ENCODE assay signal across 11 cellular contexts in genomic region chr9:131257266-131258025, GRCh38. TPM values are rescaled to one million over a fixed set of nuclear protein-coding genes. Genes with fewer than 3 reads are reported as not detected.
DNase-seq lines count a peak whose midpoint lies in the region; ATAC-seq lines count a peak whose summit lies in the region.
"Had no signal": no experiment of that assay in that cellular context is flagged by ENCODE, and none has a peak within 500 bp of the region (broad histone marks: within the 10 kb centered on the region; RNA-seq: fewer than 3 reads in every experiment).

No MANE protein-coding gene starts in this region.

- peak overlapping the region; percentile 34 for H3K4me3 Mint-ChIP-seq in activated naive CD4-positive, alpha-beta T cell treated with anti-CD3 and anti-CD28 coated beads for 36 hours
- H3K4me3 Mint-ChIP-seq in activated CD4-positive, alpha-beta memory T cell treated with anti-CD3 and anti-CD28 coated beads for 36 hours = peak overlapping the region; percentile 29
- H3K4me3 Mint-ChIP-seq in stimulated activated naive CD8-positive, alpha-beta T cell treated with anti-CD3 and anti-CD28 coated beads, Interleukin-15, amount 100 ng/mL, for 72 hours = peak overlapping the region; percentile 81 to 98

- DNase-seq in activated naive CD4-positive, alpha-beta T cell treated with anti-CD3 and anti-CD28 coated beads for 36 hours = peak; percentile 9
- DNase-seq in activated naive CD4-positive, alpha-beta T cell treated with anti-CD3 and anti-CD28 coated beads, Interleukin-2, amount 50 U/mL, for 16 hours = no peak
- DNase-seq in activated CD4-positive, alpha-beta memory T cell treated with anti-CD3 and anti-CD28 coated beads for 36 hours = no peak
- DNase-seq in right cardiac atrium (peak in 1 of 3 donors; percentile 41), GF-D8 (lab: John Stamatoyannopoulos, UW) (no peak), RKO (ENCODE audit: low spot score) (no peak), amniotic stem cell (lab: John Stamatoyannopoulos, UW) (no peak)
- no peak for DNase-seq in stimulated activated naive CD8-positive, alpha-beta T cell treated with anti-CD3 and anti-CD28 coated beads, Interleukin-15, amount 100 ng/mL, for 72 hours
- DNase-seq: NCI-H2081 treated with DMSO at 0.1 percent for 48 hours; stimulated activated CD4-positive, alpha-beta T cell treated with anti-CD3 and anti-CD28 coated beads, Interleukin-12 subunit alpha, Interleukin-12 subunit beta, amount 100 ng/mL, for 4 hours; SW 1271 had no signal

- H3K4me1 Mint-ChIP-seq in activated naive CD4-positive, alpha-beta T cell treated with anti-CD3 and anti-CD28 coated beads for 36 hours (ENCODE audit: low read depth) = peaks cover 53% of the 10 kb centered on the region
- H3K4me1 Mint-ChIP-seq in activated CD4-positive, alpha-beta memory T cell treated with anti-CD3 and anti-CD28 coated beads for 36 hours (ENCODE audit: low read depth) = peaks cover 45% of the 10 kb centered on the region
- peaks cover 81% of the 10 kb centered on the region for H3K4me1 Mint-ChIP-seq in stimulated activated naive CD8-positive, alpha-beta T cell treated with anti-CD3 and anti-CD28 coated beads, Interleukin-15, amount 100 ng/mL, for 72 hours

- no peak overlapping the region for H3K4me3 ChIP-seq in right cardiac atrium (ENCODE audit: low read length)

- CTCF ChIA-PET in activated naive CD4-positive, alpha-beta T cell treated with anti-CD3 and anti-CD28 coated beads for 36 hours (lab: Charles Lee) = interaction anchor here (1.1 to 3.0 kb wide), 7 partner anchors 10 to 79 kb away, joined by 5 to 12 read pairs (median 10); no protein-coding TSS in a partner anchor
- CTCF ChIA-PET in activated CD4-positive, alpha-beta memory T cell treated with anti-CD3 and anti-CD28 coated beads for 36 hours (lab: Charles Lee) = interaction anchor here (1.4 to 9.7 kb wide), 2 partner anchors 14 to 93 kb away, joined by 3 to 109 read pairs; partner anchors contain the start of gene FAM78A

- peak overlapping the region; percentile 99 for H3K27ac Mint-ChIP-seq in activated naive CD4-positive, alpha-beta T cell treated with anti-CD3 and anti-CD28 coated beads for 36 hours
- H3K27ac Mint-ChIP-seq in activated CD4-positive, alpha-beta memory T cell treated with anti-CD3 and anti-CD28 coated beads for 36 hours = peak overlapping the region; percentile 97
- peak overlapping the region; percentile 98 to 100 for H3K27ac Mint-ChIP-seq in stimulated activated naive CD8-positive, alpha-beta T cell treated with anti-CD3 and anti-CD28 coated beads, Interleukin-15, amount 100 ng/mL, for 72 hours

- WGBS in right cardiac atrium = 87% methylated on average over 15 of the region's 15 CpGs

- H3K27ac ChIP-seq in right cardiac atrium (ENCODE audit: low read length) = peak overlapping the region; percentile 13

- no peak for ATAC-seq in right cardiac atrium
- no peak for ATAC-seq in stimulated activated naive CD8-positive, alpha-beta T cell treated with anti-CD3 and anti-CD28 coated beads, Interleukin-15, amount 100 ng/mL, for 72 hours

- POLR2A ChIA-PET in activated CD4-positive, alpha-beta memory T cell treated with anti-CD3 and anti-CD28 coated beads for 36 hours (lab: Charles Lee) = interaction anchor here (0.6 to 8.0 kb wide), 5 partner anchors 14 to 365 kb away, joined by 3 to 180 read pairs (median 7); partner anchors contain the start of genes FAM78A and NUP214

- H3K36me3 Mint-ChIP-seq in activated naive CD4-positive, alpha-beta T cell treated with anti-CD3 and anti-CD28 coated beads for 36 hours (ENCODE audit: low read depth) = peaks cover 16% of the 10 kb centered on the region
- H3K36me3 Mint-ChIP-seq in activated CD4-positive, alpha-beta memory T cell treated with anti-CD3 and anti-CD28 coated beads for 36 hours = peaks cover 19% of the 10 kb centered on the region

- H3K9me3 Mint-ChIP-seq in activated naive CD4-positive, alpha-beta T cell treated with anti-CD3 and anti-CD28 coated beads for 36 hours = no peaks in the 10 kb centered on the region
- H3K9me3 Mint-ChIP-seq in activated CD4-positive, alpha-beta memory T cell treated with anti-CD3 and anti-CD28 coated beads for 36 hours = no peaks in the 10 kb centered on the region
- H3K9me3 Mint-ChIP-seq in stimulated activated naive CD8-positive, alpha-beta T cell treated with anti-CD3 and anti-CD28 coated beads, Interleukin-15, amount 100 ng/mL, for 72 hours = no peaks in the 10 kb centered on the region

- peaks cover 13% of the 10 kb centered on the region for H3K4me1 ChIP-seq in right cardiac atrium (ENCODE audit: control insufficient read depth, insufficient read depth, low read length)

- H3K27me3 ChIP-seq in right cardiac atrium (ENCODE audit: control insufficient read depth, insufficient read depth) = no peaks in the 10 kb centered on the region

- H3K27me3 Mint-ChIP-seq in activated naive CD4-positive, alpha-beta T cell treated with anti-CD3 and anti-CD28 coated beads for 36 hours (ENCODE audit: low read depth) = no peaks in the 10 kb centered on the region
- no peaks in the 10 kb centered on the region for H3K27me3 Mint-ChIP-seq in activated CD4-positive, alpha-beta memory T cell treated with anti-CD3 and anti-CD28 coated beads for 36 hours
- H3K27me3 Mint-ChIP-seq in stimulated activated naive CD8-positive, alpha-beta T cell treated with anti-CD3 and anti-CD28 coated beads, Interleukin-15, amount 100 ng/mL, for 72 hours = no peaks in the 10 kb centered on the region

- intact Hi-C loops in activated naive CD4-positive, alpha-beta T cell treated with anti-CD3 and anti-CD28 coated beads for 36 hours (cut with micrococcal nuclease) = no loop called here
- intact Hi-C loops in activated CD4-positive, alpha-beta memory T cell treated with anti-CD3 and anti-CD28 coated beads for 36 hours (cut with micrococcal nuclease) = no loop called here
- intact Hi-C loops in right cardiac atrium (cut with DNase I) = loop anchor here in 1 of 4 donors (10.0 kb wide), 1 partner anchor 67 kb away; no protein-coding TSS in a partner anchor

- no peaks in the 10 kb centered on the region for H3K9me3 ChIP-seq in right cardiac atrium (ENCODE audit: control insufficient read depth, low read length)

RNA-seq across cellular contexts. Expression of gene FAM78A, which starts 18.9 kb away (rescaled TPM):
- 10 to 100 TPM; 24.1 to 24.7 TPM for total RNA-seq in activated naive CD4-positive, alpha-beta T cell treated with anti-CD3 and anti-CD28 coated beads for 36 hours
- total RNA-seq in activated CD4-positive, alpha-beta memory T cell treated with anti-CD3 and anti-CD28 coated beads for 36 hours = 10 to 100 TPM; 34.0 to 36.2 TPM
- 10 to 100 TPM; 37.9 to 63.8 (median 53.9) TPM for total RNA-seq in right cardiac atrium
- polyA plus RNA-seq in right cardiac atrium = 50.7 TPM

RNA-seq across cellular contexts. Expression of gene PLPP7, which starts 32.1 kb away (rescaled TPM):
- under 1 TPM; 0.25 to 0.26 TPM for total RNA-seq in activated naive CD4-positive, alpha-beta T cell treated with anti-CD3 and anti-CD28 coated beads for 36 hours
- total RNA-seq in activated CD4-positive, alpha-beta memory T cell treated with anti-CD3 and anti-CD28 coated beads for 36 hours = not detected
- total RNA-seq in right cardiac atrium = 100 to 1,000 TPM in 3 of 4 donors, 10 to 100 TPM in 1; 96.3 to 126 (median 106) TPM
- 160 TPM for polyA plus RNA-seq in right cardiac atrium

Comparison
In these comparisons a context has a peak if more than half of its experiments do, and no peak if none do; other contexts are left out.
1. H3K4me3 Mint-ChIP-seq: peak in every context shown above with its lines; median percentile 90 in stimulated activated naive CD8-positive, alpha-beta T cell treated with anti-CD3 and anti-CD28 coated beads, Interleukin-15, amount 100 ng/mL, for 72 hours; 34 in activated naive CD4-positive, alpha-beta T cell treated with anti-CD3 and anti-CD28 coated beads for 36 hours; 29 in activated CD4-positive, alpha-beta memory T cell treated with anti-CD3 and anti-CD28 coated beads for 36 hours.
2. RNA of gene PLPP7, which starts 32.1 kb away (total RNA-seq): 96.3 to 126 TPM in right cardiac atrium; 0.25 to 0.26 TPM in activated naive CD4-positive, alpha-beta T cell treated with anti-CD3 and anti-CD28 coated beads for 36 hours and not detected in activated CD4-positive, alpha-beta memory T cell treated with anti-CD3 and anti-CD28 coated beads for 36 hours; every median in the first group is over 10 times any median in the second.
3. Peak in every context shown above with its lines, with median percentiles within 50 percentile points of each other: H3K27ac Mint-ChIP-seq.